ENCODE assay signal across 12 cellular contexts in genomic region chr6:25360611-25361010, GRCh38.
DNase-seq lines count a peak whose midpoint lies in the region; ATAC-seq and TF ChIP-seq lines count a peak whose summit lies in the region.
"Had no signal": no experiment of that assay in that cellular context is flagged by ENCODE, and none has a peak within 500 bp of the region (broad histone marks: within the 10 kb centered on the region; RNA-seq: fewer than 3 reads in every experiment).

No MANE protein-coding gene starts in this region.

- H3K27ac ChIP-seq in brain microvascular endothelial cell: no peak overlapping the region
- H3K27ac ChIP-seq: parathyroid adenoma, VCaP had no signal

- H3K27me3 ChIP-seq in brain microvascular endothelial cell (replicated peaks): no peaks in the 10 kb centered on the region

- DNase-seq in AG08395 (ENCODE audit: low spot score): peak; percentile 27
- DNase-seq in HS-5 (ENCODE audit: low read depth): peak; percentile 35
- DNase-seq in brain microvascular endothelial cell: peak; percentile 1
- peak; percentile 43 for DNase-seq in iris pigment epithelial cell (ENCODE audit: low read depth)
- DNase-seq in HPDE6-E6E7 (ENCODE audit: extremely low spot score): no peak
- DNase-seq in stimulated activated naive CD4-positive, alpha-beta T cell (lab: John Stamatoyannopoulos, UW): no peak
- DNase-seq: DMS79, NCI-H2029 had no signal

- in situ Hi-C loops in brain microvascular endothelial cell (cut with HindIII; ENCODE audit: low pct_ligation_motif_present, low sequenced_read_pairs): no loop called here

- no peak overlapping the region for H3K4me3 ChIP-seq in brain microvascular endothelial cell (ENCODE audit: low read depth, low read length)

- ATAC-seq in GM18868 (IDR thresholded peaks at IDR 0.05; ENCODE audit: unreplicated experiment) (no peak), HG02610 (IDR thresholded peaks at IDR 0.05; ENCODE audit: unreplicated experiment) (no peak)

- TF ChIP-seq CTCF in brain microvascular endothelial cell (IDR thresholded peaks at IDR 0.05; ENCODE audit: low read depth, low read length, missing control alignments): no peak

- no peaks in the 10 kb centered on the region for H3K36me3 ChIP-seq in brain microvascular endothelial cell (replicated peaks)

Comparison
In these comparisons a context has a peak if more than half of its experiments do, and no peak if none do; other contexts are left out.
1. DNase-seq: peak in AG08395 (single experiment), HS-5 (single experiment), brain microvascular endothelial cell (single experiment) and iris pigment epithelial cell (single experiment); none in HPDE6-E6E7 (single experiment) and stimulated activated naive CD4-positive, alpha-beta T cell (0 of 6).